8 cellular contexts compared by ENCODE assay signal in the genomic region with DNA sequence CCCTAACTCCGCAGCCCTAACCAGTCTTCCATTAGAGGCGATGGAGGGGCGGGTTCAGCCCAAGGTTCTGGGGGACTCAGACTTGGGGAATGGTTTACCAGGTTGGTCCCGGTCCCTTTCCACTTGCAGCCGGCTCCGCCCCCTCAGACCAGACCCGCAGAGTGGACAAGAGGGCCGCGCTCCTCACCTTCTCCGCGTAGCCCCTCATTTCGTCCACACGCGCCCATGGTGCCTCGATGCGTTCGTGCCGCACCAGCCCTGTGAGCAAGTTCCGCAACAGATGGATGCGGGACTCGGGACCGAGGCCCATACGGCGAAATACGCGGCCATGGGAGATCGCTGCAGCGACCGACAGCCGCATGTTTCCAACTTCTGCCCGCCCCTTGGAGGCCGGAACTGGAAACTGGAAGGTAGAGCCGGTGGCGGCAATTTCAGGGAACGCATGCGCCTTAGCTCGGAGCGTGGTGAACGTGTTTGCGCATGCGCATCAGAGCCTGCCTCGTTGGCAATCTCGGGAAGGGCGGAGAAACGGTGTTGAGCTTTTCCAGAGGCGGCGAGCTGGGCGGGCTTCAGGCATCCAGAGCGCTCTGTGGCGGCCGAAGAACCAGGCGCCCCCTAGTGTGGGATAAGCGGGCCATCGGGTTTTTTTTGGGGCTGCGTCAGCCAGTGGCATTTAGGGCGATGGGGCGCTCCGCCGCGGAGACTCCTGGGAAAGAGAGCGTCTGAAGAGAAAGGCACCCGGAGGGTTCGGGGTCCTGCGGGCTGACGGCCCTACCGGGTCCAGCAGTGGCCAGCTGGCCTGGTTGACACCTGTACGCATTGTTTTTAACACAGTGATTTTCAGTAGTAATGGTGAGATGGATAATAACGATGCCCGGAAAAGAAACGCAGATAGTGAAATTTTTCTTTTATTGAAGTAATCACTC. TPM values are rescaled to one million over a fixed set of nuclear protein-coding genes. Genes with fewer than 3 reads are reported as not detected.
DNase-seq lines count a peak whose midpoint lies in the region; ATAC-seq and TF ChIP-seq lines count a peak whose summit lies in the region.

A gene (minus strand): TSS at position 405 of the 926 bp plus-strand sequence. CDS start 44 bp downstream, at position 361.

- H3K4me2 ChIP-seq in OCI-LY3 (ENCODE audit: low read length), result peak within 1 kb of the TSS; percentile 100

- H3K27me3 Mint-ChIP-seq in endothelial cell (ENCODE audit: unreplicated experiment), result peaks cover 6% of the 10 kb centered on the region
- H3K27me3 Mint-ChIP-seq in mesothelial cell of epicardium (ENCODE audit: low read depth), result no peaks in the 10 kb centered on the region

- H3K9me3 ChIP-seq in OCI-LY3 (ENCODE audit: insufficient read depth, low read length), result no peaks in the 10 kb centered on the region

- TF ChIP-seq CTCF in OCI-LY3 (IDR thresholded peaks at IDR 0.05; ENCODE audit: low read depth, low read length) (peak; percentile 84), endothelial cell (IDR thresholded peaks at IDR 0.05; ENCODE audit: unreplicated experiment) (peak; percentile 91), mesothelial cell of epicardium (IDR thresholded peaks at IDR 0.05; ENCODE audit: unreplicated experiment) (peak; percentile 87)

- ATAC-seq in GM21526 (IDR thresholded peaks at IDR 0.05; ENCODE audit: low FRiP score, unreplicated experiment), result peak; percentile 89

- H3K36me3 Mint-ChIP-seq in endothelial cell (ENCODE audit: low read depth, unreplicated experiment) (peaks cover 12% of the 10 kb centered on the region), mesothelial cell of epicardium (peaks cover 12% of the 10 kb centered on the region)

- peak within 1 kb of the TSS; percentile 93 for H3K27ac Mint-ChIP-seq in endothelial cell (ENCODE audit: unreplicated experiment)
- peak within 1 kb of the TSS; percentile 99 for H3K27ac Mint-ChIP-seq in mesothelial cell of epicardium

- no peaks in the 10 kb centered on the region for H3K9me3 Mint-ChIP-seq in endothelial cell (ENCODE audit: unreplicated experiment)
- no peaks in the 10 kb centered on the region for H3K9me3 Mint-ChIP-seq in mesothelial cell of epicardium

- H3K9ac ChIP-seq in OCI-LY3 (ENCODE audit: low read length), result peak within 1 kb of the TSS; percentile 98

- peak; percentile 92 for DNase-seq in DMS114 treated with DMSO at 0.1 percent for 48 hours (lab: John Stamatoyannopoulos, UW; ENCODE audit: unreplicated experiment)
- peak; percentile 79 for DNase-seq in HuH-7.5 (ENCODE audit: low spot score)
- DNase-seq in activated CD8-positive, alpha-beta memory T cell treated with anti-CD3 and anti-CD28 coated beads, Interleukin-2, amount 50 U/mL, for 48 hours, result peak; percentile 99
- peak; percentile 99 for DNase-seq in endothelial cell (ENCODE audit: low spot score)
- DNase-seq in mesothelial cell of epicardium (ENCODE audit: low spot score in 2 of 2, unreplicated experiment in 2 of 2), result peak; percentile 97 to 100
- DNase-seq in stimulated activated CD8-positive, alpha-beta memory T cell treated with anti-CD3 and anti-CD28 coated beads, Interleukin-15, amount 100 ng/mL, for 48 hours (ENCODE audit: low read depth in 2 of 2), result peak; percentile 98 to 99

- H3K27me3 ChIP-seq in OCI-LY3 (ENCODE audit: low read depth, low read length), result no peaks in the 10 kb centered on the region

- peaks cover 33% of the 10 kb centered on the region for H3K36me3 ChIP-seq in OCI-LY3 (replicated peaks; ENCODE audit: low read depth, low read length)

- H3K4me3 ChIP-seq in OCI-LY3 (ENCODE audit: low read length), result peak within 1 kb of the TSS; percentile 87

- H3K4me1 Mint-ChIP-seq in endothelial cell (ENCODE audit: unreplicated experiment) (peaks cover 46% of the 10 kb centered on the region), mesothelial cell of epicardium (peaks cover 18% of the 10 kb centered on the region)

- H3K4me3 Mint-ChIP-seq in endothelial cell (ENCODE audit: unreplicated experiment), result peak within 1 kb of the TSS; percentile 99
- peak within 1 kb of the TSS; percentile 100 for H3K4me3 Mint-ChIP-seq in mesothelial cell of epicardium

- H3K79me2 ChIP-seq in OCI-LY3 (ENCODE audit: low read length), result peaks cover 28% of the 10 kb centered on the region

- peaks cover 13% of the 10 kb centered on the region for H4K20me1 ChIP-seq in OCI-LY3 (ENCODE audit: insufficient read depth, low read length)

- H2AFZ ChIP-seq in OCI-LY3 (ENCODE audit: low read depth, low read length), result peak within 1 kb of the TSS; percentile 88

- peaks cover 13% of the 10 kb centered on the region for H3K4me1 ChIP-seq in OCI-LY3 (ENCODE audit: low read length)

- H3K27ac ChIP-seq in OCI-LY3 (ENCODE audit: low read length), result peak within 1 kb of the TSS; percentile 67

RNA-seq across cellular contexts. Expression of the gene that starts here (rescaled TPM):
- 44.8 TPM for total RNA-seq in endothelial cell (ENCODE audit: unreplicated experiment)
- total RNA-seq in mesothelial cell of epicardium, result 41.6 to 45.3 TPM (median 42.7 TPM) in 3 replicates

Comparison
In these comparisons a context has a peak if more than half of its experiments do, and no peak if none do; other contexts are left out.
1. Peak in every context shown above with its lines: DNase-seq, ATAC-seq, H3K4me3 ChIP-seq and H3K27ac ChIP-seq.